ENCODE assay signal across 8 cellular contexts in the genomic region with DNA sequence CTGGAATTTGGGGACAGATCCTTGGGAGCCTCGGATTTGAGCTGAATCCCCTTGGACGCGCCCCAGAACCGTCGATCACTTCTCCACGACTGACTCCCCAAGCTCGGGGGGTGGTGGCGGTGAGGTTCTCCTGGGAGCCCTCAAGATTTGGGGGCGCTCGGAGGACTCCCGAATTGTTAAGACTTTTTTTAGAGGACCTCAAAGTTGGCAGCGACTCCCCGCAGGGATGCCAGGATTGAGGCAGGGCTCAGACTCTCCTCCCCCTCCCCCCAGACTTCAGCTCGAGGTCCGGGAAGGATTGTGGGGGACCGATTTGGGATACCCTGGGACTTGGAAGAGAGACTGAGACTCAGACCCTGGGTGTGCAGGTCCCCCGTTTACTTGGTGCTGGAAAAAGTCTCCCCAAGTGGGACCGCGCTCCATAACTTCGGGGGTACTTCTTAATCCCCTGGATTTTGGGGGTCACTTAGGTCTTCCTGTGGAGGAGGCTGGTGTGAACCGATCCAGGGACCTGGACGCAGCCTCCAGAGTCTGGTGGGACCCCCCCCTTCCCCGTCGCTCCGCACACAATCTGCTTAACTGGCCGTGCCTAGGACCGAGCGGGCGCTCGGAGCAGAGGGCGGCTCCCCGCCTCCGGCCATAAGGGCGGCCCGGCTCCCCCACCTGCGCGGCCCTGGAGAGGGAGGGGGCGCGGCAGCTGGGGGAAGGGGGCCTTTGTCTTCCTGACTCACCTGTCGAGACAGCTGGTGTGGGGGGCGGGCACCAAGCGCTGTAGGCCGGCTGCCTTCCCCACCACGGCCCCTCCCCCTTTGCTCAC. TPM values are rescaled to one million over a fixed set of nuclear protein-coding genes. Genes with fewer than 3 reads are reported as not detected.
A peak's percentile ranks its signal among the peaks of the same experiment; 100 is the strongest.
DNase-seq lines count a peak whose midpoint lies in the region; ATAC-seq, FAIRE-seq and TF ChIP-seq lines count a peak whose summit lies in the region.

No MANE protein-coding gene starts in this region.

- peak overlapping the region; percentile 94 for H3K9ac ChIP-seq in HepG2 (ENCODE audit: insufficient read depth, low read depth, low read length)

- H3K4me1 ChIP-seq in HepG2 (ENCODE audit: insufficient read depth, low read length), result peaks cover 55% of the 10 kb centered on the region

- H3K9me3 Mint-ChIP-seq in central memory CD8-positive, alpha-beta T cell, result no peaks in the 10 kb centered on the region
- H3K9me3 Mint-ChIP-seq in stimulated activated naive CD8-positive, alpha-beta T cell treated with anti-CD3 and anti-CD28 coated beads, Interleukin-15, amount 100 ng/mL, for 72 hours, result no peaks in the 10 kb centered on the region

- TF ChIP-seq EP300 in HepG2 (IDR thresholded peaks at IDR 0.05; ENCODE audit: low read depth in 2 of 2, low read length in 2 of 2) (no peak), HepG2 (CRISPR knock-in tag; IDR thresholded peaks at IDR 0.05; ENCODE audit: borderline replicate concordance) (no peak)

- in situ Hi-C loops in HepG2 (cut with HindIII; ENCODE audit: extremely low pct_ligation_motif_present, low pct_unique_long_range_greater_than_20kb), result no loop called here

- H3K4me1 Mint-ChIP-seq in central memory CD8-positive, alpha-beta T cell, result peaks cover 43% of the 10 kb centered on the region
- H3K4me1 Mint-ChIP-seq in stimulated activated naive CD8-positive, alpha-beta T cell treated with anti-CD3 and anti-CD28 coated beads, Interleukin-15, amount 100 ng/mL, for 72 hours, result peaks cover 53% of the 10 kb centered on the region

- no peak for FAIRE-seq in HepG2 (lab: Jason Lieb, UNC)

- H3K27ac Mint-ChIP-seq in central memory CD8-positive, alpha-beta T cell (ENCODE audit: low read depth), result peak overlapping the region; percentile 99
- H3K27ac Mint-ChIP-seq in stimulated activated naive CD8-positive, alpha-beta T cell treated with anti-CD3 and anti-CD28 coated beads, Interleukin-15, amount 100 ng/mL, for 72 hours, result peak overlapping the region; percentile 78 to 93

- H3K4me3 ChIP-seq in HepG2 (replicated peaks in 1 of 3; ENCODE audit: insufficient read depth in 1 of 3, low read depth in 2 of 3, low read length in 3 of 3), result peak overlapping the region; percentile 92 to 100 (median 96)

- H3K4me2 ChIP-seq in HepG2 (ENCODE audit: low read depth, low read length), result peak overlapping the region; percentile 99

- no peaks in the 10 kb centered on the region for H3K9me3 ChIP-seq in HepG2 (ENCODE audit: low read length)

- H3K36me3 ChIP-seq in HepG2 (replicated peaks in 1 of 2; ENCODE audit: control insufficient read depth in 1 of 2, insufficient read depth in 2 of 2, low read length in 2 of 2), result peaks cover 4 to 6% of the 10 kb centered on the region in 2 experiments; a peak in 1 of 5 replicates

- peak; percentile 37 to 47 for DNase-seq in stimulated activated CD4-positive, alpha-beta T cell treated with anti-CD3 and anti-CD28 coated beads, Interleukin-1b, Interleukin-23, amount 100 ng/mL, for 4 hours (ENCODE audit: low read depth in 2 of 2)
- DNase-seq in stimulated activated CD4-positive, alpha-beta T cell treated with anti-CD3 and anti-CD28 coated beads, Interleukin-12 subunit alpha, Interleukin-12 subunit beta, amount 100 ng/mL, for 4 hours, result no peak
- DNase-seq in SW480 (ENCODE audit: low spot score) (peak; percentile 55), HepG2 (ENCODE audit: low spot score) (no peak)
- no peak for DNase-seq in central memory CD8-positive, alpha-beta T cell (ENCODE audit: low spot score in 2 of 2)
- DNase-seq in stimulated activated naive CD8-positive, alpha-beta T cell treated with anti-CD3 and anti-CD28 coated beads, Interleukin-15, amount 100 ng/mL, for 72 hours, result peak in 1 of 2 donors; percentile 51

- TSS peak; percentile 53 for BruUV-seq in HepG2 (replicated peaks; lab: Mats Ljungman, UMichigan)

- CTCF ChIA-PET in HepG2 (lab: Yijun Ruan, JAX; ENCODE audit: low intra/inter-chr PET ratio, low total read pairs), result no interaction called here

- no peak overlapping the region for H2AFZ ChIP-seq in HepG2 (ENCODE audit: low read length)

- TF ChIP-seq POLR2A in HepG2 (IDR thresholded peaks at IDR 0.05; ENCODE audit: insufficient read depth in 1 of 2, low read depth in 2 of 2, low read length in 2 of 2), result no peak

- peaks cover 48% of the 10 kb centered on the region for H3K79me2 ChIP-seq in HepG2 (ENCODE audit: insufficient read depth, low read length)

- WGBS in HepG2 (ENCODE audit: low lambda C conversion rate), result 0% methylated on average over 7 of the region's 44 CpGs

- H3K4me3 Mint-ChIP-seq in central memory CD8-positive, alpha-beta T cell, result peak overlapping the region; percentile 100
- H3K4me3 Mint-ChIP-seq in stimulated activated naive CD8-positive, alpha-beta T cell treated with anti-CD3 and anti-CD28 coated beads, Interleukin-15, amount 100 ng/mL, for 72 hours, result peak overlapping the region; percentile 88 to 96

- H3K27ac ChIP-seq in HepG2 (ENCODE audit: extremely low read length, insufficient read depth, low read length), result peak overlapping the region; percentile 77

- peaks cover 17% of the 10 kb centered on the region for H3K36me3 Mint-ChIP-seq in central memory CD8-positive, alpha-beta T cell (ENCODE audit: insufficient read depth)

- H3K27me3 ChIP-seq in HepG2 (ENCODE audit: control insufficient read depth in 1 of 2, insufficient read depth in 2 of 2, low read length in 2 of 2), result no peaks in the 10 kb centered on the region; a peak in 1 of 5 replicates

- TF ChIP-seq CTCF in HepG2 (CRISPR knock-in tag; IDR thresholded peaks at IDR 0.05), result no peak

- TF ChIP-seq RAD21 in HepG2 (CRISPR knock-in tag; IDR thresholded peaks at IDR 0.05), result no peak

- 0 out of 2 replicates have a peak, but pooled peaks cover 5% of the 10 kb centered on the region for H4K20me1 ChIP-seq in HepG2 (ENCODE audit: insufficient read depth, low read length)

- intact Hi-C loops in HepG2 (cut with micrococcal nuclease; ENCODE audit: unreplicated experiment), result no loop called here

- POLR2A ChIA-PET in HepG2 (lab: Yijun Ruan, JAX), result interaction anchor here (0.6 to 1.6 kb wide), 6 partner anchors 9 to 131 kb away, joined by 3 to 7 read pairs (median 3); a partner anchor contains a TSS

- ATAC-seq in central memory CD8-positive, alpha-beta T cell (replicated peaks; ENCODE audit: extremely low read depth, poor library complexity, severe bottlenecking), result no peak
- ATAC-seq in HepG2 (no peak), GM21526 (IDR thresholded peaks at IDR 0.05; ENCODE audit: low FRiP score, unreplicated experiment) (no peak), GM18517 (IDR thresholded peaks at IDR 0.05; ENCODE audit: unreplicated experiment) (no peak)
- ATAC-seq in stimulated activated naive CD8-positive, alpha-beta T cell treated with anti-CD3 and anti-CD28 coated beads, Interleukin-15, amount 100 ng/mL, for 72 hours, result no peak

- no peaks in the 10 kb centered on the region for H3K27me3 Mint-ChIP-seq in central memory CD8-positive, alpha-beta T cell
- H3K27me3 Mint-ChIP-seq in stimulated activated naive CD8-positive, alpha-beta T cell treated with anti-CD3 and anti-CD28 coated beads, Interleukin-15, amount 100 ng/mL, for 72 hours, result no peaks in the 10 kb centered on the region

RNA-seq across cellular contexts. Expression of a gene that starts 0.8 kb away (rescaled TPM):
- total RNA-seq in HepG2 (2016; rRNA removed; fragmentation: Illumina TruSeq; extraction: Trizol), result 64.6 and 67.1 TPM in 2 replicates
- 22.8 and 24.0 TPM in 2 replicates for total RNA-seq in HepG2 (2016; cell fraction: cytosol; rRNA removed; fragmentation: Illumina TruSeq; extraction: Trizol; ENCODE audit: low read depth)
- 60.7 and 68.5 TPM in 2 replicates for total RNA-seq in HepG2 (2016; cell fraction: insoluble cytoplasmic fraction; rRNA removed; fragmentation: Illumina TruSeq; extraction: Trizol)
- total RNA-seq in HepG2 (2016; cell fraction: membrane; rRNA removed; fragmentation: Illumina TruSeq; extraction: Trizol), result 55.3 and 59.3 TPM in 2 replicates
- total RNA-seq in HepG2 (2016; cell fraction: nucleus; rRNA removed; fragmentation: Illumina TruSeq; extraction: Trizol), result 38.8 and 40.6 TPM in 2 replicates
- 41.8 and 49.1 TPM in 2 replicates for polyA plus RNA-seq in HepG2 (2011; rRNA removed)
- 29.9 and 46.4 TPM in 2 replicates for polyA plus RNA-seq in HepG2 (2011; cell fraction: cytosol; rRNA removed)
- polyA plus RNA-seq in HepG2 (2011; cell fraction: nucleus; rRNA removed), result 78.2 and 83.1 TPM in 2 replicates
- 30.9 and 35.9 TPM in 2 replicates for polyA plus RNA-seq in HepG2 (2012)
- 20.6 and 22.3 TPM in 2 replicates for polyA plus RNA-seq in HepG2 (2016; cell fraction: cytosol; fragmentation: Illumina TruSeq; extraction: Trizol; ENCODE audit: low read depth)
- 75.4 and 76.4 TPM in 2 replicates for polyA plus RNA-seq in HepG2 (2016; cell fraction: insoluble cytoplasmic fraction; fragmentation: Illumina TruSeq; extraction: Trizol; ENCODE audit: low read depth)
- polyA plus RNA-seq in HepG2 (2016; cell fraction: membrane; fragmentation: Illumina TruSeq; extraction: Trizol; ENCODE audit: low read depth), result 40.8 and 44.1 TPM in 2 replicates
- 70.9 and 74.4 TPM in 2 replicates for polyA plus RNA-seq in HepG2 (2016; cell fraction: nucleus; fragmentation: Illumina TruSeq; extraction: Trizol; ENCODE audit: insufficient read depth, low read depth)
- 38.0 and 110 TPM in 2 replicates for polyA minus RNA-seq in HepG2 (2011; rRNA and poly(A)+ RNA removed; ENCODE audit: low replicate concordance)
- 36.7 and 47.2 TPM in 2 replicates for polyA minus RNA-seq in HepG2 (2011; cell fraction: cytosol; rRNA and poly(A)+ RNA removed)
- polyA minus RNA-seq in HepG2 (2011; cell fraction: nucleus; rRNA and poly(A)+ RNA removed), result 31.7 and 50.2 TPM in 2 replicates

RNA-seq across cellular contexts. Expression of a gene that starts 9.8 kb away (rescaled TPM):
- total RNA-seq in HepG2 (2016; rRNA removed; fragmentation: Illumina TruSeq; extraction: Trizol), result 0.31 and 0.67 TPM in 2 replicates
- 0.53 and 0.71 TPM in 2 replicates for total RNA-seq in HepG2 (2016; cell fraction: cytosol; rRNA removed; fragmentation: Illumina TruSeq; extraction: Trizol; ENCODE audit: low read depth)
- total RNA-seq in HepG2 (2016; cell fraction: insoluble cytoplasmic fraction; rRNA removed; fragmentation: Illumina TruSeq; extraction: Trizol), result 0.48 and 0.91 TPM in 2 replicates
- total RNA-seq in HepG2 (2016; cell fraction: membrane; rRNA removed; fragmentation: Illumina TruSeq; extraction: Trizol), result 0.72 and 1.2 TPM in 2 replicates
- not detected in 2 replicates for total RNA-seq in HepG2 (2016; cell fraction: nucleus; rRNA removed; fragmentation: Illumina TruSeq; extraction: Trizol)
- 1.3 and 1.8 TPM in 2 replicates for polyA plus RNA-seq in HepG2 (2011; rRNA removed)
- polyA plus RNA-seq in HepG2 (2011; cell fraction: cytosol; rRNA removed), result 2.6 TPM in 2 replicates
- 1.1 and 2.1 TPM in 2 replicates for polyA plus RNA-seq in HepG2 (2011; cell fraction: nucleus; rRNA removed)
- 1.4 and 1.9 TPM in 2 replicates for polyA plus RNA-seq in HepG2 (2012)
- polyA plus RNA-seq in HepG2 (2016; cell fraction: cytosol; fragmentation: Illumina TruSeq; extraction: Trizol; ENCODE audit: low read depth), result 0.86 and 1.5 TPM in 2 replicates
- polyA plus RNA-seq in HepG2 (2016; cell fraction: insoluble cytoplasmic fraction; fragmentation: Illumina TruSeq; extraction: Trizol; ENCODE audit: low read depth), result 0.76 TPM in 1 of 2 replicates, not detected in the other
- 0.77 and 1.1 TPM in 2 replicates for polyA plus RNA-seq in HepG2 (2016; cell fraction: membrane; fragmentation: Illumina TruSeq; extraction: Trizol; ENCODE audit: low read depth)
- polyA plus RNA-seq in HepG2 (2016; cell fraction: nucleus; fragmentation: Illumina TruSeq; extraction: Trizol; ENCODE audit: insufficient read depth, low read depth), result 1.2 TPM in 1 of 2 replicates, not detected in the other
- 0.23 TPM in 1 of 2 replicates, not detected in the other for polyA minus RNA-seq in HepG2 (2011; rRNA and poly(A)+ RNA removed; ENCODE audit: low replicate concordance)
- polyA minus RNA-seq in HepG2 (2011; cell fraction: cytosol; rRNA and poly(A)+ RNA removed), result not detected in 2 replicates
- polyA minus RNA-seq in HepG2 (2011; cell fraction: nucleus; rRNA and poly(A)+ RNA removed), result 0.50 TPM in 1 of 2 replicates, not detected in the other

RNA-seq across cellular contexts. Expression of a gene that starts 11.2 kb away (rescaled TPM):
- total RNA-seq in HepG2 (2016; rRNA removed; fragmentation: Illumina TruSeq; extraction: Trizol), result 2.1 and 2.9 TPM in 2 replicates
- 5.1 and 6.2 TPM in 2 replicates for total RNA-seq in HepG2 (2016; cell fraction: cytosol; rRNA removed; fragmentation: Illumina TruSeq; extraction: Trizol; ENCODE audit: low read depth)
- 2.0 and 3.5 TPM in 2 replicates for total RNA-seq in HepG2 (2016; cell fraction: insoluble cytoplasmic fraction; rRNA removed; fragmentation: Illumina TruSeq; extraction: Trizol)
- total RNA-seq in HepG2 (2016; cell fraction: membrane; rRNA removed; fragmentation: Illumina TruSeq; extraction: Trizol), result 6.2 and 8.3 TPM in 2 replicates
- 2.3 and 2.8 TPM in 2 replicates for total RNA-seq in HepG2 (2016; cell fraction: nucleus; rRNA removed; fragmentation: Illumina TruSeq; extraction: Trizol)
- polyA plus RNA-seq in HepG2 (2011; rRNA removed), result 17.1 and 18.0 TPM in 2 replicates
- polyA plus RNA-seq in HepG2 (2011; cell fraction: cytosol; rRNA removed), result 13.2 and 17.0 TPM in 2 replicates
- polyA plus RNA-seq in HepG2 (2011; cell fraction: nucleus; rRNA removed), result 12.6 and 14.7 TPM in 2 replicates
- polyA plus RNA-seq in HepG2 (2012), result 11.2 and 15.2 TPM in 2 replicates
- 8.6 and 9.5 TPM in 2 replicates for polyA plus RNA-seq in HepG2 (2016; cell fraction: cytosol; fragmentation: Illumina TruSeq; extraction: Trizol; ENCODE audit: low read depth)
- 3.9 and 4.7 TPM in 2 replicates for polyA plus RNA-seq in HepG2 (2016; cell fraction: insoluble cytoplasmic fraction; fragmentation: Illumina TruSeq; extraction: Trizol; ENCODE audit: low read depth)
- polyA plus RNA-seq in HepG2 (2016; cell fraction: membrane; fragmentation: Illumina TruSeq; extraction: Trizol; ENCODE audit: low read depth), result 9.5 and 9.7 TPM in 2 replicates
- polyA plus RNA-seq in HepG2 (2016; cell fraction: nucleus; fragmentation: Illumina TruSeq; extraction: Trizol; ENCODE audit: insufficient read depth, low read depth), result 11.0 and 11.5 TPM in 2 replicates
- polyA minus RNA-seq in HepG2 (2011; rRNA and poly(A)+ RNA removed; ENCODE audit: low replicate concordance), result 6.0 and 30.0 TPM in 2 replicates
- 7.6 and 8.3 TPM in 2 replicates for polyA minus RNA-seq in HepG2 (2011; cell fraction: cytosol; rRNA and poly(A)+ RNA removed)
- 7.1 and 7.6 TPM in 2 replicates for polyA minus RNA-seq in HepG2 (2011; cell fraction: nucleus; rRNA and poly(A)+ RNA removed)

RNA-seq across cellular contexts. Expression of a gene that starts 40.3 kb away (rescaled TPM):
- total RNA-seq in HepG2 (2016; rRNA removed; fragmentation: Illumina TruSeq; extraction: Trizol), result 0.21 and 6.0 TPM in 2 replicates
- total RNA-seq in HepG2 (2016; cell fraction: cytosol; rRNA removed; fragmentation: Illumina TruSeq; extraction: Trizol; ENCODE audit: low read depth), result 0.79 and 0.91 TPM in 2 replicates
- 0.37 and 5.7 TPM in 2 replicates for total RNA-seq in HepG2 (2016; cell fraction: insoluble cytoplasmic fraction; rRNA removed; fragmentation: Illumina TruSeq; extraction: Trizol)
- total RNA-seq in HepG2 (2016; cell fraction: membrane; rRNA removed; fragmentation: Illumina TruSeq; extraction: Trizol), result 0.93 and 1.2 TPM in 2 replicates
- 17.8 and 18.2 TPM in 2 replicates for total RNA-seq in HepG2 (2016; cell fraction: nucleus; rRNA removed; fragmentation: Illumina TruSeq; extraction: Trizol)
- 2.8 TPM in 2 replicates for polyA plus RNA-seq in HepG2 (2011; rRNA removed)
- polyA plus RNA-seq in HepG2 (2011; cell fraction: cytosol; rRNA removed), result 0.67 and 0.69 TPM in 2 replicates
- 23.1 and 35.9 TPM in 2 replicates for polyA plus RNA-seq in HepG2 (2011; cell fraction: nucleus; rRNA removed)
- polyA plus RNA-seq in HepG2 (2012), result 0.51 and 1.1 TPM in 2 replicates
- polyA plus RNA-seq in HepG2 (2016; cell fraction: cytosol; fragmentation: Illumina TruSeq; extraction: Trizol; ENCODE audit: low read depth), result not detected in 2 replicates
- 0.35 and 0.74 TPM in 2 replicates for polyA plus RNA-seq in HepG2 (2016; cell fraction: insoluble cytoplasmic fraction; fragmentation: Illumina TruSeq; extraction: Trizol; ENCODE audit: low read depth)
- polyA plus RNA-seq in HepG2 (2016; cell fraction: membrane; fragmentation: Illumina TruSeq; extraction: Trizol; ENCODE audit: low read depth), result 0.17 and 0.41 TPM in 2 replicates
- 17.9 and 36.0 TPM in 2 replicates for polyA plus RNA-seq in HepG2 (2016; cell fraction: nucleus; fragmentation: Illumina TruSeq; extraction: Trizol; ENCODE audit: insufficient read depth, low read depth)
- 16.2 and 24.3 TPM in 2 replicates for polyA minus RNA-seq in HepG2 (2011; rRNA and poly(A)+ RNA removed; ENCODE audit: low replicate concordance)
- polyA minus RNA-seq in HepG2 (2011; cell fraction: cytosol; rRNA and poly(A)+ RNA removed), result 1.5 and 2.2 TPM in 2 replicates
- 32.3 and 48.2 TPM in 2 replicates for polyA minus RNA-seq in HepG2 (2011; cell fraction: nucleus; rRNA and poly(A)+ RNA removed)

Comparison
In these comparisons a context has a peak if more than half of its experiments do, and no peak if none do; other contexts are left out.
1. DNase-seq: peak in stimulated activated CD4-positive, alpha-beta T cell treated with anti-CD3 and anti-CD28 coated beads, Interleukin-1b, Interleukin-23, amount 100 ng/mL, for 4 hours (2 of 2) and SW480 (single experiment); none in stimulated activated CD4-positive, alpha-beta T cell treated with anti-CD3 and anti-CD28 coated beads, Interleukin-12 subunit alpha, Interleukin-12 subunit beta, amount 100 ng/mL, for 4 hours (single experiment), central memory CD8-positive, alpha-beta T cell (0 of 2) and HepG2 (single experiment).